8 cellular contexts compared by ENCODE assay signal in the genomic region with DNA sequence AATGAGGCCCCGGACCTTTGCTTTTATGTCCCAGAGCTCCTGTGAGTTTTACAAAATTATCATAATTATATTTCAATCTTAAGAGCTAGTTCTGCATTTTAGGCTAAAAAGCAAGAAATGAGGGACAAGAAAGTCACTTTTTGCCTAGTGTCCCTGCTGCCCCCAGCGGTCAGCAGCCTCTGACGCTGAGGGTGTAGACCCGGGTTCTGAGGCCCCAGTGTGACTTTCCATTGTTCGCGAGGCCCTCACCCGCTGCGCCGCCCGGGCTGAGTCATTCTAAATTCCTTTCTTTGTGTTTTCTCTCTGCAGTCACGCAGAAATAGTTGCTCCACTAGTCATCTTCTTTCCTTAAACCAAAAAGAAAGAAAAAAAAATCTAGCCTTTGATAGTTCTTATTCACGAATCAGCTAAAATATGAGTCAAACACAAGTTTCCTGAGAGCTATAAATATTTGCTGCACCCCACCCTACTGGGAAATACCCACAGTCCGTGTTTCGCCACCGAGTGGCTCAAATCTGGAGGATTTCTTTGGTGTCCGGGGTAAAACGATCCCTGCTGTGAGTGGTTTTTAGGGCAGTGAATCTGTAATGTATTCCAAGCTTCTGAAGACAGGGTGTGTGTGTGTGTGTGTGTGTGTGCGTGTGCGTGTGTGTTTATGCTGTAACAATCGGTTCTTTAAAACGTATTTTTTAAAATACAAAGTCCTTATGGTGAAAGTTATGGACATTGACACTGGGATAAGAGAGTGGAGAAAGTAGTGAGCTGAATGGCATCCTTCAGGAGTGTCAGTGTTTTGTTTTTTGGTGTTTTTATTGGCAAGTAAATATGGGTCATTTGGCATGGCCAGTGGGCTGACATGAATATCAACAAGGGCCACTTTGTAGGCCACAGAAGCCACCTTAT. TPM values are rescaled to one million over a fixed set of nuclear protein-coding genes. Genes with fewer than 3 reads are reported as not detected.
DNase-seq lines count a peak whose midpoint lies in the region; ATAC-seq, FAIRE-seq and TF ChIP-seq lines count a peak whose summit lies in the region.

No MANE protein-coding gene starts in this region.

- no peaks in the 10 kb centered on the region for H3K9me2 ChIP-seq in SU-DHL-6 (replicated peaks; ENCODE audit: insufficient read depth, low read length)

- peak overlapping the region; percentile 39 for H3K4me2 ChIP-seq in SU-DHL-6 (ENCODE audit: low read depth, low read length, poor library complexity, severe bottlenecking)

- H3F3A ChIP-seq in SU-DHL-6 (ENCODE audit: insufficient read depth): peaks cover 7% of the 10 kb centered on the region; the same call in 1 of the 2 replicates

- 5 to 42% (median 5%) methylated on average over 21 of the region's 21 CpGs for WGBS in adipose tissue, 3 donors

- H3K4me1 ChIP-seq in right atrium auricular region: peaks cover 0 to 42% of the 10 kb centered on the region in 2 donors

- H3K27ac ChIP-seq in SU-DHL-6 (ENCODE audit: low read depth, low read length) (no peak overlapping the region), adipose tissue (ENCODE audit: low read depth, low read length) (peak overlapping the region; percentile 99), right atrium auricular region (peak overlapping the region; percentile 85 to 90)

- H3K4me3 ChIP-seq in SU-DHL-6 (ENCODE audit: insufficient read depth, low read length, poor library complexity, severe bottlenecking) (no peak overlapping the region), right atrium auricular region (peak overlapping the region in 1 of 2 donors; percentile 28)

- ATAC-seq in GM19324 (IDR thresholded peaks at IDR 0.05; ENCODE audit: low FRiP score, unreplicated experiment): peak; percentile 80
- peak; percentile 62 for ATAC-seq in HG03457 (IDR thresholded peaks at IDR 0.05; ENCODE audit: unreplicated experiment)

- H3K79me2 ChIP-seq in SU-DHL-6 (ENCODE audit: insufficient read depth, low read length): no peaks in the 10 kb centered on the region

- peak overlapping the region; percentile 59 for H2AFZ ChIP-seq in SU-DHL-6 (ENCODE audit: low read depth, low read length, severe bottlenecking)

- H3K27me3 ChIP-seq in SU-DHL-6 (ENCODE audit: low read length): no peaks in the 10 kb centered on the region
- H3K27me3 ChIP-seq in right atrium auricular region: no peaks in the 10 kb centered on the region

- H4K20me1 ChIP-seq in SU-DHL-6 (ENCODE audit: low read depth, low read length): no peaks in the 10 kb centered on the region

- H3K36me3 ChIP-seq in SU-DHL-6 (ENCODE audit: low read length) (no peaks in the 10 kb centered on the region), right atrium auricular region (no peaks in the 10 kb centered on the region)

- no peak for FAIRE-seq in urothelium cell line (lab: Jason Lieb, UNC)

- peak; percentile 58 for TF ChIP-seq CTCF in AG09319 (IDR thresholded peaks at IDR 0.05; ENCODE audit: low read depth, low read length)
- TF ChIP-seq CTCF in SU-DHL-6 (IDR thresholded peaks at IDR 0.05; ENCODE audit: insufficient read depth, low read length, poor library complexity, severe bottlenecking): no peak
- TF ChIP-seq CTCF in right atrium auricular region (IDR thresholded peaks at IDR 0.05): peak; percentile 14 to 50

- DNase-seq in AG09319 (ENCODE audit: extremely low read depth, low read depth) (peak; percentile 96), right atrium auricular region (ENCODE audit: low spot score) (peak; percentile 92), pulmonary artery endothelial cell (ENCODE audit: low read depth, low spot score) (peak; percentile 93), urothelium cell line (ENCODE audit: low spot score) (peak; percentile 91)

- H3K9ac ChIP-seq in SU-DHL-6 (ENCODE audit: low read length): peak overlapping the region; percentile 20; the same call in 1 of the 2 replicates

- H3K9me3 ChIP-seq in SU-DHL-6 (ENCODE audit: insufficient read depth, low read length): no peaks in the 10 kb centered on the region
- no peaks in the 10 kb centered on the region for H3K9me3 ChIP-seq in right atrium auricular region

RNA-seq across cellular contexts. Expression of gene EEF1A1, which starts 59.7 kb away (rescaled TPM):
- polyA plus RNA-seq in adipose tissue: over 10,000 TPM in 2 of 3 donors, 1,000 to 10,000 TPM in 1; 8,558 to 14,659 (median 10,970) TPM
- 1,000 to 10,000 TPM; 4,165 to 5,616 TPM for total RNA-seq in right atrium auricular region
- 20,734 and 25,322 TPM in 2 replicates for total RNA-seq in pulmonary artery endothelial cell
